ENCODE assay signal across 8 cellular contexts in the genomic region with DNA sequence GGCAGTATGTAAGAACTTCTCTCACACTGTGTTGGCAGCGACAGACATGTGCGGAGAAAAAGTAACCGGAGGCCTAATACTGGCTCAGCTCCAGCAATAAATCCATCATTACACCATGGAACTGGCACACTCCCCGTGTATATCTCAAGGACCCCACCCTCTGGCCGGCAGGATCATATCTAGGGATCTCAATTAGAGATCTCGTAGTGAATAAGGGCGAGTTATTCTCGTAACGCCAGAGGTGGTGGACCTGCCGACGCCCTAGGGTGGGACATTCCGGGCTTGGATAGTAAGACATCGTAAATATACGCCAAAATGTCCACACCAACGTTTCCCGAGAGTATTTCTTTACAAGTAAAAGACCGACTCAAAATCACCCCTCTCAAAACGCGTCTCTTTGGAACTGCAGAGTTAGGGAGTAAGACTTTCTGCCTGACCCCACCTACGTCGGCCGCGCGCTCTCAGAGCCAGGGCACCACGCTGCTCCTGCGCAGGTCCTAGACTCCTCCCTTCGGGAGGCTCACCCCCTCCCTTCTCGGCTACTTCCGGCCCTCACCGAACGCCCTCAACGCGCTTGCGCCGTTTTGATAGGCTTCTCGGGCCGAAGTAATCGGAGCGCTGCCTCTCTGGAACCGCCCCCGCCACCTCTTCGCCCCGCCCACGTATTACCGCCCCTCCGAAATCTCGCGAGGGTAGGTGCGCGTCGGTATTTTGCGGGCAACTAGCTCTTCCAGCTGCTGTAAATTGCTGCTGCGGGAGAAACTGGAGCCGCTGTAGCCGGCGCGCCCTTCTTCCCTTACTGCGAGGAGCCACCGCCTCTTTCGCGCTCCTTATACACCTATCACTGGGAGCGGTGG. TPM values are rescaled to one million over a fixed set of nuclear protein-coding genes. Genes with fewer than 3 reads are reported as not detected.
DNase-seq lines count a peak whose midpoint lies in the region; ATAC-seq and TF ChIP-seq lines count a peak whose summit lies in the region.

A gene with protein sequence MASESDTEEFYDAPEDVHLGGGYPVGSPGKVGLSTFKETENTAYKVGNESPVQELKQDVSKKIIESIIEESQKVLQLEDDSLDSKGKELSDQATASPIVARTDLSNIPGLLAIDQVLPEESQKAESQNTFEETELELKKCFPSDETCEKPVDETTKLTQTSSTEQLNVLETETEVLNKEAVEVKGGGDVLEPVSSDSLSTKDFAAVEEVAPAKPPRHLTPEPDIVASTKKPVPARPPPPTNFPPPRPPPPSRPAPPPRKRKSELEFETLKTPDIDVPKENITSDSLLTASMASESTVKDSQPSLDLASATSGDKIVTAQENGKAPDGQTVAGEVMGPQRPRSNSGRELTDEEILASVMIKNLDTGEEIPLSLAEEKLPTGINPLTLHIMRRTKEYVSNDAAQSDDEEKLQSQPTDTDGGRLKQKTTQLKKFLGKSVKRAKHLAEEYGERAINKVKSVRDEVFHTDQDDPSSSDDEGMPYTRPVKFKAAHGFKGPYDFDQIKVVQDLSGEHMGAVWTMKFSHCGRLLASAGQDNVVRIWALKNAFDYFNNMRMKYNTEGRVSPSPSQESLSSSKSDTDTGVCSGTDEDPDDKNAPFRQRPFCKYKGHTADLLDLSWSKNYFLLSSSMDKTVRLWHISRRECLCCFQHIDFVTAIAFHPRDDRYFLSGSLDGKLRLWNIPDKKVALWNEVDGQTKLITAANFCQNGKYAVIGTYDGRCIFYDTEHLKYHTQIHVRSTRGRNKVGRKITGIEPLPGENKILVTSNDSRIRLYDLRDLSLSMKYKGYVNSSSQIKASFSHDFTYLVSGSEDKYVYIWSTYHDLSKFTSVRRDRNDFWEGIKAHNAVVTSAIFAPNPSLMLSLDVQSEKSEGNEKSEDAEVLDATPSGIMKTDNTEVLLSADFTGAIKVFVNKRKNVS (plus strand): TSS at position 706 of the 857 bp plus-strand sequence. CDS start 398 bp downstream, outside the sequence.

- WGBS in ectodermal cell, 2 experiments: 6% methylated on average over 56 to 62 of the region's 62 CpGs

- H3K27me3 Mint-ChIP-seq in CD8-positive, alpha-beta T cell (ENCODE audit: low read depth): no peaks in the 10 kb centered on the region

- peak within 1 kb of the TSS; percentile 70 for H3K4me3 ChIP-seq in CD8-positive, alpha-beta T cell (ENCODE audit: low read depth, low read length)
- H3K4me3 ChIP-seq in ectodermal cell (ENCODE audit: insufficient read depth, low read depth, low read length): peak within 1 kb of the TSS; percentile 67
- peak within 1 kb of the TSS; percentile 71 for H3K4me3 ChIP-seq in lower lobe of right lung

- peak within 1 kb of the TSS; percentile 98 for H3K4me3 Mint-ChIP-seq in CD8-positive, alpha-beta T cell

- peaks cover 34% of the 10 kb centered on the region for H3K4me1 Mint-ChIP-seq in CD8-positive, alpha-beta T cell (ENCODE audit: low read depth)

- H3K36me3 ChIP-seq in CD8-positive, alpha-beta T cell (ENCODE audit: insufficient read depth, low read length): no peaks in the 10 kb centered on the region
- H3K36me3 ChIP-seq in ectodermal cell (ENCODE audit: control insufficient read depth, insufficient read depth, low read length) (no peaks in the 10 kb centered on the region), lower lobe of right lung (no peaks in the 10 kb centered on the region)

- peak within 1 kb of the TSS; percentile 87 for H3K27ac ChIP-seq in CD8-positive, alpha-beta T cell (ENCODE audit: low read depth, low read length)
- H3K27ac ChIP-seq in ectodermal cell (ENCODE audit: insufficient read depth, low read depth, low read length, poor library complexity, severe bottlenecking) (peak within 1 kb of the TSS; percentile 91), lower lobe of right lung (peak within 1 kb of the TSS; percentile 90)

- no peaks in the 10 kb centered on the region for H3K9me3 ChIP-seq in CD8-positive, alpha-beta T cell (ENCODE audit: low read length)
- H3K9me3 ChIP-seq in ectodermal cell (ENCODE audit: control insufficient read depth, low read length) (no peaks in the 10 kb centered on the region), lower lobe of right lung (no peaks in the 10 kb centered on the region)

- H3K36me3 Mint-ChIP-seq in CD8-positive, alpha-beta T cell: peaks cover 2% of the 10 kb centered on the region

- H3K4me1 ChIP-seq in CD8-positive, alpha-beta T cell (ENCODE audit: insufficient read depth, low read length): peaks cover 26% of the 10 kb centered on the region
- H3K4me1 ChIP-seq in ectodermal cell (ENCODE audit: control insufficient read depth, insufficient read depth, low read length): peaks cover 5% of the 10 kb centered on the region
- peaks cover 23% of the 10 kb centered on the region for H3K4me1 ChIP-seq in lower lobe of right lung

- H3K9me3 Mint-ChIP-seq in CD8-positive, alpha-beta T cell: no peaks in the 10 kb centered on the region

- peak within 1 kb of the TSS; percentile 97 for H3K27ac Mint-ChIP-seq in CD8-positive, alpha-beta T cell

- CTCF ChIA-PET in CD8-positive, alpha-beta T cell (lab: Charles Lee): no interaction called here

- no peaks in the 10 kb centered on the region for H3K27me3 ChIP-seq in CD8-positive, alpha-beta T cell (ENCODE audit: insufficient read depth, low read length)
- no peaks in the 10 kb centered on the region for H3K27me3 ChIP-seq in ectodermal cell (ENCODE audit: control insufficient read depth, insufficient read depth, low read length, poor library complexity, severe bottlenecking)
- H3K27me3 ChIP-seq in lower lobe of right lung (ENCODE audit: low read depth): no peaks in the 10 kb centered on the region

- ATAC-seq in CD8-positive, alpha-beta T cell: peak; percentile 90
- ATAC-seq in GM19467 (IDR thresholded peaks at IDR 0.05; ENCODE audit: unreplicated experiment): peak; percentile 86
- ATAC-seq in lower lobe of right lung: peak; percentile 97 to 99

- DNase-seq in CD8-positive, alpha-beta T cell: peak; percentile 86 to 94 (median 90)
- DNase-seq in HS-27A (ENCODE audit: low read depth) (peak; percentile 77), NK-92 (lab: John Stamatoyannopoulos, UW; ENCODE audit: unreplicated experiment) (peak; percentile 57), lower lobe of right lung (peak; percentile 94)
- peak; percentile 79 to 85 for DNase-seq in activated CD8-positive, alpha-beta memory T cell treated with anti-CD3 and anti-CD28 coated beads for 1 hour (ENCODE audit: extremely low read depth in 1 of 2, low read depth in 1 of 2)
- peak; percentile 81 to 88 (median 82) for DNase-seq in stimulated activated CD4-positive, alpha-beta T cell treated with anti-CD3 and anti-CD28 coated beads, TNF-alpha, amount 100 ng/mL, for 24 hours (ENCODE audit: low read depth in 3 of 3)

- POLR2A ChIA-PET in CD8-positive, alpha-beta T cell (lab: Charles Lee): interaction anchor here (1.0 kb wide), 1 partner anchor 12 kb away, joined by 3 read pairs; no protein-coding TSS in a partner anchor

- intact Hi-C loops in CD8-positive, alpha-beta T cell (cut with DNase I, micrococcal nuclease): loop anchor here (2.0 to 10.0 kb wide), 6 partner anchors 92 to 1122 kb away; a partner anchor contains a TSS
- intact Hi-C loops in lower lobe of right lung (cut with DNase I): no loop called here

- TF ChIP-seq CTCF in CD8-positive, alpha-beta T cell (IDR thresholded peaks at IDR 0.05): no peak
- no peak for TF ChIP-seq CTCF in lower lobe of right lung (IDR thresholded peaks at IDR 0.05)

RNA-seq across cellular contexts. Expression of the gene that starts here (rescaled TPM):
- 10 to 100 TPM in 1 of 2 experiments, 1 to 10 TPM in 1; 9.9 to 11.2 TPM for total RNA-seq in CD8-positive, alpha-beta T cell
- polyA plus RNA-seq in ectodermal cell (2013, experiment 1 of 4): 12.2 TPM
- polyA plus RNA-seq in ectodermal cell (2013, experiment 2 of 4): 10.7 TPM
- polyA plus RNA-seq in ectodermal cell (2013, experiment 3 of 4): 8.8 TPM
- polyA plus RNA-seq in ectodermal cell (2013, experiment 4 of 4): 9.7 TPM
- total RNA-seq in lower lobe of right lung: 16.7 TPM

Comparison
In these comparisons a context has a peak if more than half of its experiments do, and no peak if none do; other contexts are left out.
1. Peak in every context shown above with its lines: DNase-seq, ATAC-seq, H3K4me3 ChIP-seq and H3K27ac ChIP-seq.